ENCODE assay signal across 28 cellular contexts in genomic region chr5:19125956-19126713, GRCh38.
DNase-seq lines count a peak whose midpoint lies in the region; ATAC-seq, FAIRE-seq and TF ChIP-seq lines count a peak whose summit lies in the region.
"Had no signal": no experiment of that assay in that cellular context is flagged by ENCODE, and none has a peak within 500 bp of the region (broad histone marks: within the 10 kb centered on the region; RNA-seq: fewer than 3 reads in every experiment).

No MANE protein-coding gene starts in this region.

- no peaks in the 10 kb centered on the region for H3K9me3 ChIP-seq in SU-DHL-6 (ENCODE audit: insufficient read depth, low read length)
- H3K9me3 ChIP-seq: BLaER1, neutrophil, Peyer's patch, SJSA1, transverse colon had no signal

- no peak overlapping the region for H3K9ac ChIP-seq in SU-DHL-6 (ENCODE audit: low read length)
- H3K9ac ChIP-seq: BLaER1 had no signal

- H3K36me3 ChIP-seq in SU-DHL-6 (ENCODE audit: low read length) = no peaks in the 10 kb centered on the region
- H3K36me3 ChIP-seq: BLaER1, neutrophil, Peyer's patch, SJSA1, transverse colon had no signal

- H3K4me2 ChIP-seq in SU-DHL-6 (ENCODE audit: low read depth, low read length, poor library complexity, severe bottlenecking) = no peak overlapping the region
- H3K4me2 ChIP-seq: BLaER1 had no signal

- H3F3A ChIP-seq in SU-DHL-6 (ENCODE audit: insufficient read depth) = no peaks in the 10 kb centered on the region

- no peak overlapping the region for H3K4me3 ChIP-seq in SU-DHL-6 (ENCODE audit: insufficient read depth, low read length, poor library complexity, severe bottlenecking)
- H3K4me3 ChIP-seq: BLaER1, Peyer's patch, SJSA1, transverse colon had no signal

- no peak for FAIRE-seq in GM19239 (lab: Jason Lieb, UNC)

- H2AFZ ChIP-seq in SU-DHL-6 (ENCODE audit: low read depth, low read length, severe bottlenecking) = peak overlapping the region; percentile 21

- ATAC-seq in HG03159 (IDR thresholded peaks at IDR 0.05; ENCODE audit: unreplicated experiment) = no peak
- ATAC-seq: activated naive CD4-positive, alpha-beta T cell treated with anti-CD3 and anti-CD28 coated beads, Interleukin-2, amount 50 U/mL, for 72 hours; left ventricle myocardium superior; sciatic nerve had no signal

- H3K79me2 ChIP-seq in SU-DHL-6 (ENCODE audit: insufficient read depth, low read length) = no peaks in the 10 kb centered on the region

- H3K27ac ChIP-seq in SU-DHL-6 (ENCODE audit: low read depth, low read length) = no peak overlapping the region
- H3K27ac ChIP-seq: BLaER1, neutrophil, Peyer's patch, SJSA1, transverse colon had no signal

- no peaks in the 10 kb centered on the region for H3K27me3 ChIP-seq in SU-DHL-6 (ENCODE audit: low read length)
- H3K27me3 ChIP-seq: BLaER1, neutrophil, Peyer's patch, SJSA1, transverse colon had no signal

- TF ChIP-seq CTCF in SU-DHL-6 (IDR thresholded peaks at IDR 0.05; ENCODE audit: insufficient read depth, low read length, poor library complexity, severe bottlenecking) = no peak

- H3K9me2 ChIP-seq in SU-DHL-6 (replicated peaks; ENCODE audit: insufficient read depth, low read length) = no peaks in the 10 kb centered on the region

- no peaks in the 10 kb centered on the region for H4K20me1 ChIP-seq in SU-DHL-6 (ENCODE audit: low read depth, low read length)
- H4K20me1 ChIP-seq: BLaER1 had no signal

- peak; percentile 77 for DNase-seq in Daoy (ENCODE audit: low read depth)
- DNase-seq in HT1080 (ENCODE audit: low read depth) = peak; percentile 69
- peak; percentile 8 for DNase-seq in cerebellum (ENCODE audit: low spot score)
- no peak for DNase-seq in GM19239 (ENCODE audit: insufficient read length, low spot score)
- DNase-seq in cerebellar nuclear complex (lab: John Stamatoyannopoulos, UW) = no peak
- DNase-seq in RPMI8226 = no peak
- DNase-seq: activated CD4-positive, alpha-beta memory T cell treated with anti-CD3 and anti-CD28 coated beads, Interleukin-2, amount 10 ng/mL, durations not matched to agents 7 days and 5 days; activated CD4-positive, alpha-beta T cell treated with anti-CD3 and anti-CD28 coated beads for 1 hour; aorta; DND-41; HFFc6; IMR-90; islet precursor cell; left ventricle myocardium superior; NCI-H1092 treated with DMSO at 0.1 percent for 48 hours; NCI-H187 treated with DMSO at 0.1 percent for 48 hours; NCI-H226; Peyer's patch; stimulated activated CD4-positive, alpha-beta T cell treated with anti-CD3 and anti-CD28 coated beads, Interleukin-12 subunit alpha, Interleukin-12 subunit beta, amount 100 ng/mL, for 4 hours; stimulated activated CD4-positive, alpha-beta T cell treated with anti-CD3 and anti-CD28 coated beads, Interleukin-4, amount 100 ng/mL, for 1 hour; transverse colon had no signal

Comparison
In these comparisons a context has a peak if more than half of its experiments do, and no peak if none do; other contexts are left out.
1. DNase-seq: peak in Daoy (single experiment), HT1080 (single experiment) and cerebellum (single experiment); none in GM19239 (single experiment), cerebellar nuclear complex (0 of 2) and RPMI8226 (single experiment).